In genomic region chr4:152679414-152680281, GRCh38 we compare ENCODE assay signal across 1 cellular context.
TF ChIP-seq lines count a peak whose summit lies in the region.

TSS of gene TMEM154 (minus strand) at chr4:152679997. CDS start at chr4:152679933, 64 bp downstream.

TF ChIP-seq in WTC11, 78 proteins besides CTCF, POLR2A, EP300 and RAD21 (continued from another document):
- TF ChIP-seq E2F5 (CRISPR knock-in tag; IDR thresholded peaks at IDR 0.05) (0 out of 2 replicates have a peak, but pooled peaks have one; percentile 57), ELF4 (CRISPR knock-in tag; IDR thresholded peaks at IDR 0.05; ENCODE audit: low read depth) (no peak), FOXK1 (CRISPR knock-in tag; IDR thresholded peaks at IDR 0.05) (0 out of 2 replicates have a peak, but pooled peaks have one; percentile 17), IRF1 (CRISPR knock-in tag; IDR thresholded peaks at IDR 0.05) (no peak), ETV6 (CRISPR knock-in tag; IDR thresholded peaks at IDR 0.05) (0 out of 2 replicates have a peak, but pooled peaks have one; percentile 15), ZNF317 (CRISPR knock-in tag; IDR thresholded peaks at IDR 0.05; ENCODE audit: borderline replicate concordance, low read depth) (no peak), ATF3 (CRISPR knock-in tag; conservative IDR thresholded peaks at IDR 0.05) (no peak), ZBTB43 (CRISPR knock-in tag; IDR thresholded peaks at IDR 0.05) (no peak), ATF1 (CRISPR knock-in tag; IDR thresholded peaks at IDR 0.05) (no peak), GABPB1 (CRISPR knock-in tag; IDR thresholded peaks at IDR 0.05) (no peak), TP53 (CRISPR knock-in tag; IDR thresholded peaks at IDR 0.05) (no peak), ZNF232 (CRISPR knock-in tag; IDR thresholded peaks at IDR 0.05) (0 out of 2 replicates have a peak, but pooled peaks have one; percentile 33), MAX (CRISPR knock-in tag; IDR thresholded peaks at IDR 0.05) (peak; percentile 75), ZNF425 (CRISPR knock-in tag; conservative IDR thresholded peaks at IDR 0.05) (no peak), STAT6 (CRISPR knock-in tag; conservative IDR thresholded peaks at IDR 0.05; ENCODE audit: low read depth) (no peak)
